In genomic region chr3:171991166-171991565, GRCh38 we compare ENCODE assay signal across 19 cellular contexts. TPM values are rescaled to one million over a fixed set of nuclear protein-coding genes. Genes with fewer than 3 reads are reported as not detected.
DNase-seq lines count a peak whose midpoint lies in the region; TF ChIP-seq lines count a peak whose summit lies in the region.
"Had no signal": no experiment of that assay in that cellular context is flagged by ENCODE, and none has a peak within 500 bp of the region (broad histone marks: within the 10 kb centered on the region; RNA-seq: fewer than 3 reads in every experiment).

No MANE protein-coding gene starts in this region.

- H3K27me3 ChIP-seq in hepatocyte (no peaks in the 10 kb centered on the region), mammary epithelial cell (ENCODE audit: insufficient read depth, low read length) (no peaks in the 10 kb centered on the region)
- H3K27me3 ChIP-seq: SJSA1 had no signal

- H3K36me3 ChIP-seq in hepatocyte (replicated peaks; ENCODE audit: insufficient read depth, low read depth) (no peaks in the 10 kb centered on the region), mammary epithelial cell (ENCODE audit: insufficient read depth, low read length) (no peaks in the 10 kb centered on the region)
- H3K36me3 ChIP-seq: SJSA1 had no signal

- BruUV-seq in mammary epithelial cell (replicated peaks; lab: Mats Ljungman, UMichigan): no TSS peak

- in situ Hi-C loops in mammary epithelial cell (cut with MboI; ENCODE audit: low sequenced_read_pairs in 2 of 2): no loop called here

- dilution Hi-C loops in mammary epithelial cell (cut with HindIII; ENCODE audit: low sequenced_read_pairs): no loop called here

- no peak overlapping the region for H3K9ac ChIP-seq in mammary epithelial cell (ENCODE audit: insufficient read depth, low read length)

- no peaks in the 10 kb centered on the region for H4K20me1 ChIP-seq in hepatocyte (ENCODE audit: insufficient read depth, poor library complexity, severe bottlenecking)
- no peaks in the 10 kb centered on the region for H4K20me1 ChIP-seq in mammary epithelial cell (ENCODE audit: insufficient read depth, low read length)

- no peak overlapping the region for H2AFZ ChIP-seq in hepatocyte
- H2AFZ ChIP-seq in mammary epithelial cell (ENCODE audit: low read depth, low read length): no peak overlapping the region

- 35% methylated on average over 3 of the region's 3 CpGs for WGBS in hepatocyte (ENCODE audit: low lambda C conversion rate, missing lambda C conversion rate)
- 75% methylated on average over 3 of the region's 3 CpGs for WGBS in mammary epithelial cell (ENCODE audit: low coverage, missing lambda C conversion rate)

- TF ChIP-seq CTCF in hepatocyte (IDR thresholded peaks at IDR 0.05; ENCODE audit: poor library complexity): no peak
- TF ChIP-seq CTCF in mammary epithelial cell (conservative IDR thresholded peaks at IDR 0.05 in 1 of 2, IDR thresholded peaks at IDR 0.05 in 1 of 2; ENCODE audit: extremely low read depth in 1 of 2, insufficient read depth in 1 of 2, low read depth in 1 of 2, low read length in 2 of 2): no peak

- no peaks in the 10 kb centered on the region for H3K9me2 ChIP-seq in hepatocyte (replicated peaks; ENCODE audit: insufficient read depth)

- H3K4me1 ChIP-seq in hepatocyte (ENCODE audit: insufficient read depth) (no peaks in the 10 kb centered on the region), mammary epithelial cell (ENCODE audit: insufficient read depth, low read length) (peaks cover 13% of the 10 kb centered on the region)

- H3K4me2 ChIP-seq in hepatocyte (no peak overlapping the region), mammary epithelial cell (ENCODE audit: insufficient read depth, low read depth, low read length) (no peak overlapping the region)

- H3K4me3 ChIP-seq in hepatocyte (no peak overlapping the region), mammary epithelial cell (replicated peaks in 1 of 3; ENCODE audit: insufficient read depth in 1 of 3, low read depth in 2 of 3, low read length in 3 of 3) (no peak overlapping the region)
- H3K4me3 ChIP-seq: SJSA1 had no signal

- H3K79me2 ChIP-seq in hepatocyte: no peaks in the 10 kb centered on the region
- no peaks in the 10 kb centered on the region for H3K79me2 ChIP-seq in mammary epithelial cell (ENCODE audit: insufficient read depth, low read length)

- H3K27ac ChIP-seq in hepatocyte: peak overlapping the region; percentile 20
- no peak overlapping the region for H3K27ac ChIP-seq in mammary epithelial cell (ENCODE audit: insufficient read depth, low read depth, low read length)
- H3K27ac ChIP-seq: SJSA1 had no signal

- peak; percentile 31 for DNase-seq in HT-29 (ENCODE audit: low spot score)
- DNase-seq in SW480 (ENCODE audit: low spot score): peak; percentile 16
- no peak for DNase-seq in hepatocyte (ENCODE audit: low spot score)
- no peak for DNase-seq in stimulated activated CD4-positive, alpha-beta T cell treated with anti-CD3 and anti-CD28 coated beads, Interleukin-2, amount 100 ng/mL, for 48 hours
- no peak for DNase-seq in GOT3 (lab: John Stamatoyannopoulos, UW)
- DNase-seq in NCI-H146 treated with DMSO at 0.1 percent for 48 hours (lab: John Stamatoyannopoulos, UW; ENCODE audit: unreplicated experiment): no peak
- no peak for DNase-seq in mammary epithelial cell
- DNase-seq: Calu3, KBM-7, MV-4-11, NCI-H1105, NCI-H1436 treated with DMSO at 0.1 percent for 48 hours, NCI-H2029, NCI-H446 treated with DMSO at 0.1 percent for 48 hours, NCI-H69, Right ventricle myocardium superior, RPMI8226, T-cell had no signal

- CTCF ChIA-PET in mammary epithelial cell (lab: Charles Lee; ENCODE audit: low non-redundant PET): no interaction called here

- intact Hi-C loops in mammary epithelial cell (cut with micrococcal nuclease): no loop called here

- H3K9me3 ChIP-seq in hepatocyte (ENCODE audit: low read depth): no peaks in the 10 kb centered on the region
- no peaks in the 10 kb centered on the region for H3K9me3 ChIP-seq in mammary epithelial cell (replicated peaks; ENCODE audit: insufficient read depth, low read length)
- H3K9me3 ChIP-seq: SJSA1 had no signal

RNA-seq across cellular contexts. Expression of gene FNDC3B, which starts 48.2 kb away (rescaled TPM):
- total RNA-seq in HT-29 (2014; rRNA removed; shearing (Covaris generic)): 46.7 and 47.9 TPM in 2 replicates
- 91.9 and 113 TPM in 2 replicates for total RNA-seq in hepatocyte
- 61.2 and 66.3 TPM in 2 replicates for polyA plus RNA-seq in hepatocyte
- 100 to 1,000 TPM; 161 to 200 TPM for total RNA-seq in mammary epithelial cell
- 12.0 TPM for polyA plus RNA-seq in mammary epithelial cell
- polyA minus RNA-seq in mammary epithelial cell: 109 TPM

Comparison
In these comparisons a context has a peak if more than half of its experiments do, and no peak if none do; other contexts are left out.
1. DNase-seq: peak in HT-29 (single experiment) and SW480 (single experiment); none in hepatocyte (single experiment), stimulated activated CD4-positive, alpha-beta T cell treated with anti-CD3 and anti-CD28 coated beads, Interleukin-2, amount 100 ng/mL, for 48 hours (0 of 2), GOT3 (single experiment), NCI-H146 treated with DMSO at 0.1 percent for 48 hours (single experiment) and mammary epithelial cell (single experiment).